Comparison of ENCODE assay signal across 14 cellular contexts in genomic region chr11:2417856-2418705, GRCh38. TPM values are rescaled to one million over a fixed set of nuclear protein-coding genes. Genes with fewer than 3 reads are reported as not detected.
DNase-seq lines count a peak whose midpoint lies in the region; ATAC-seq, FAIRE-seq and TF ChIP-seq lines count a peak whose summit lies in the region.
"Had no signal": no experiment of that assay in that cellular context is flagged by ENCODE, and none has a peak within 500 bp of the region (broad histone marks: within the 10 kb centered on the region; RNA-seq: fewer than 3 reads in every experiment).

No MANE protein-coding gene starts in this region.

- no peak overlapping the region for H3K4me2 ChIP-seq in HepG2 (ENCODE audit: low read depth, low read length)

- H3K9me3 Mint-ChIP-seq in mesothelial cell of epicardium, result no peaks in the 10 kb centered on the region
- H3K9me3 Mint-ChIP-seq: CD4-positive, CD25-positive, alpha-beta regulatory T cell had no signal

- H3K27me3 ChIP-seq in HepG2 (ENCODE audit: control insufficient read depth in 1 of 2, insufficient read depth in 2 of 2, low read length in 2 of 2) (peaks cover 5 to 12% of the 10 kb centered on the region in 2 experiments; a peak in 3 of 5 replicates), right lobe of liver (no peaks in the 10 kb centered on the region)

- H2AFZ ChIP-seq in HepG2 (ENCODE audit: low read length), result no peak overlapping the region

- H4K20me1 ChIP-seq in HepG2 (ENCODE audit: insufficient read depth, low read length), result no peaks in the 10 kb centered on the region

- peaks cover 17% of the 10 kb centered on the region for H3K4me1 ChIP-seq in HepG2 (ENCODE audit: insufficient read depth, low read length)
- H3K4me1 ChIP-seq in right lobe of liver, result no peaks in the 10 kb centered on the region

- TF ChIP-seq CTCF in HepG2 (CRISPR knock-in tag; IDR thresholded peaks at IDR 0.05) (no peak), right lobe of liver (IDR thresholded peaks at IDR 0.05) (no peak), mesothelial cell of epicardium (IDR thresholded peaks at IDR 0.05; ENCODE audit: unreplicated experiment) (no peak)

- H3K27ac Mint-ChIP-seq in T-helper 17 cell (peak overlapping the region; percentile 37), mesothelial cell of epicardium (peak overlapping the region; percentile 64)
- H3K27ac Mint-ChIP-seq: CD4-positive, CD25-positive, alpha-beta regulatory T cell had no signal

- H3K4me3 Mint-ChIP-seq in T-helper 17 cell (no peak overlapping the region), mesothelial cell of epicardium (no peak overlapping the region)
- H3K4me3 Mint-ChIP-seq: CD4-positive, CD25-positive, alpha-beta regulatory T cell had no signal

- H3K36me3 ChIP-seq in HepG2 (replicated peaks in 1 of 2; ENCODE audit: control insufficient read depth in 1 of 2, insufficient read depth in 2 of 2, low read length in 2 of 2) (no peaks in the 10 kb centered on the region), right lobe of liver (no peaks in the 10 kb centered on the region)

- no peaks in the 10 kb centered on the region for H3K9me3 ChIP-seq in HepG2 (ENCODE audit: low read length)
- no peaks in the 10 kb centered on the region for H3K9me3 ChIP-seq in right lobe of liver
- no peaks in the 10 kb centered on the region for H3K9me3 ChIP-seq in T-helper 17 cell (ENCODE audit: control insufficient read depth, low read length, poor library complexity, severe bottlenecking)

- FAIRE-seq in HepG2 (lab: Jason Lieb, UNC), result no peak
- FAIRE-seq: H54 had no signal

- no TSS peak for BruUV-seq in HepG2 (replicated peaks; lab: Mats Ljungman, UMichigan)

- POLR2A ChIA-PET in HepG2 (lab: Yijun Ruan, JAX), result no interaction called here

- H3K27ac ChIP-seq in HepG2 (ENCODE audit: extremely low read length, insufficient read depth, low read length), result no peak overlapping the region
- no peak overlapping the region for H3K27ac ChIP-seq in right lobe of liver

- TF ChIP-seq POLR2A in HepG2 (IDR thresholded peaks at IDR 0.05; ENCODE audit: insufficient read depth in 1 of 2, low read depth in 2 of 2, low read length in 2 of 2) (no peak), right lobe of liver (IDR thresholded peaks at IDR 0.05) (no peak)

- TF ChIP-seq EP300 in HepG2 (IDR thresholded peaks at IDR 0.05; ENCODE audit: low read depth in 2 of 2, low read length in 2 of 2) (no peak), HepG2 (CRISPR knock-in tag; IDR thresholded peaks at IDR 0.05; ENCODE audit: borderline replicate concordance) (no peak)

- ATAC-seq in HepG2 (no peak), right lobe of liver (no peak), T-helper 17 cell (no peak), GM21423 (IDR thresholded peaks at IDR 0.05; ENCODE audit: unreplicated experiment) (no peak)
- ATAC-seq: HCT116 had no signal

- H3K79me2 ChIP-seq in HepG2 (ENCODE audit: insufficient read depth, low read length), result no peaks in the 10 kb centered on the region

- DNase-seq in HepG2 (ENCODE audit: low spot score), result no peak
- DNase-seq in right lobe of liver, result no peak
- DNase-seq in T-helper 17 cell, result no peak
- no peak for DNase-seq in mesothelial cell of epicardium (ENCODE audit: low spot score in 2 of 2, unreplicated experiment in 2 of 2)
- no peak for DNase-seq in stimulated activated CD4-positive, alpha-beta T cell treated with anti-CD3 and anti-CD28 coated beads, Interleukin-4, amount 100 ng/mL, for 4 hours
- DNase-seq: Calu3; CD4-positive, CD25-positive, alpha-beta regulatory T cell; DMS 273 treated with DMSO at 0.1 percent for 48 hours had no signal

- no peaks in the 10 kb centered on the region for H3K36me3 Mint-ChIP-seq in T-helper 17 cell (ENCODE audit: low read depth)
- no peaks in the 10 kb centered on the region for H3K36me3 Mint-ChIP-seq in mesothelial cell of epicardium
- H3K36me3 Mint-ChIP-seq: CD4-positive, CD25-positive, alpha-beta regulatory T cell had no signal

- H3K9ac ChIP-seq in HepG2 (ENCODE audit: insufficient read depth, low read depth, low read length), result no peak overlapping the region

- H3K4me1 Mint-ChIP-seq in T-helper 17 cell (no peaks in the 10 kb centered on the region), mesothelial cell of epicardium (peaks cover 12% of the 10 kb centered on the region)

- in situ Hi-C loops in HepG2 (cut with HindIII; ENCODE audit: extremely low pct_ligation_motif_present, low pct_unique_long_range_greater_than_20kb), result loop anchor here (5.0 kb wide), 2 partner anchors 106 to 216 kb away; no protein-coding TSS in a partner anchor

- CTCF ChIA-PET in HepG2 (lab: Yijun Ruan, JAX; ENCODE audit: low intra/inter-chr PET ratio, low total read pairs), result interaction anchor here (3.6 kb wide), 1 partner anchor 113 kb away, joined by 87 read pairs; no protein-coding TSS in a partner anchor

- H3K27me3 Mint-ChIP-seq in T-helper 17 cell (no peaks in the 10 kb centered on the region), mesothelial cell of epicardium (ENCODE audit: low read depth) (no peaks in the 10 kb centered on the region)

- 36% methylated on average over 4 of the region's 31 CpGs for WGBS in HepG2 (ENCODE audit: low lambda C conversion rate)
- WGBS in right lobe of liver (ENCODE audit: insufficient coverage, low coverage, low lambda C conversion rate, missing lambda C conversion rate), result 80% methylated on average over 4 of the region's 31 CpGs

- TF ChIP-seq RAD21 in HepG2 (CRISPR knock-in tag; IDR thresholded peaks at IDR 0.05), result no peak

- intact Hi-C loops in HepG2 (cut with micrococcal nuclease; ENCODE audit: unreplicated experiment), result no loop called here
- intact Hi-C loops in right lobe of liver (cut with DNase I), result loop anchor here in 1 of 2 donors (5.0 kb wide), 1 partner anchor 111 kb away; no protein-coding TSS in a partner anchor

- no peak overlapping the region for H3K4me3 ChIP-seq in HepG2 (replicated peaks in 1 of 3; ENCODE audit: insufficient read depth in 1 of 3, low read depth in 2 of 3, low read length in 3 of 3)
- no peak overlapping the region for H3K4me3 ChIP-seq in right lobe of liver

RNA-seq across cellular contexts. Expression of gene TSSC4, which starts 17.5 kb away (rescaled TPM):
- total RNA-seq in HepG2 (2016; rRNA removed; fragmentation: Illumina TruSeq; extraction: Trizol) (51.5 and 58.6 TPM in 2 replicates), right lobe of liver (10 to 100 TPM; 17.6 to 27.0 (median 19.5) TPM), T-helper 17 cell (10 to 100 TPM; 47.9 to 60.3 TPM), mesothelial cell of epicardium (79.3 to 84.7 TPM (median 82.2 TPM) in 3 replicates)
- 48.9 and 55.7 TPM in 2 replicates for total RNA-seq in HepG2 (2016; cell fraction: cytosol; rRNA removed; fragmentation: Illumina TruSeq; extraction: Trizol; ENCODE audit: low read depth)
- 51.6 and 61.0 TPM in 2 replicates for total RNA-seq in HepG2 (2016; cell fraction: insoluble cytoplasmic fraction; rRNA removed; fragmentation: Illumina TruSeq; extraction: Trizol)
- total RNA-seq in HepG2 (2016; cell fraction: membrane; rRNA removed; fragmentation: Illumina TruSeq; extraction: Trizol), result 52.4 and 71.0 TPM in 2 replicates
- 29.5 and 34.5 TPM in 2 replicates for total RNA-seq in HepG2 (2016; cell fraction: nucleus; rRNA removed; fragmentation: Illumina TruSeq; extraction: Trizol)
- polyA plus RNA-seq in HepG2 (2011; rRNA removed), result 16.2 and 20.5 TPM in 2 replicates
- polyA plus RNA-seq in HepG2 (2011; cell fraction: cytosol; rRNA removed), result 13.8 and 24.4 TPM in 2 replicates
- polyA plus RNA-seq in HepG2 (2011; cell fraction: nucleus; rRNA removed), result 33.5 and 35.1 TPM in 2 replicates
- polyA plus RNA-seq in HepG2 (2012), result 17.3 and 21.8 TPM in 2 replicates
- 29.9 and 32.8 TPM in 2 replicates for polyA plus RNA-seq in HepG2 (2016; cell fraction: cytosol; fragmentation: Illumina TruSeq; extraction: Trizol; ENCODE audit: low read depth)
- polyA plus RNA-seq in HepG2 (2016; cell fraction: insoluble cytoplasmic fraction; fragmentation: Illumina TruSeq; extraction: Trizol; ENCODE audit: low read depth), result 34.6 and 35.0 TPM in 2 replicates
- 34.0 and 36.0 TPM in 2 replicates for polyA plus RNA-seq in HepG2 (2016; cell fraction: membrane; fragmentation: Illumina TruSeq; extraction: Trizol; ENCODE audit: low read depth)
- 42.1 and 44.0 TPM in 2 replicates for polyA plus RNA-seq in HepG2 (2016; cell fraction: nucleus; fragmentation: Illumina TruSeq; extraction: Trizol; ENCODE audit: insufficient read depth, low read depth)
- polyA minus RNA-seq in HepG2 (2011; rRNA and poly(A)+ RNA removed; ENCODE audit: low replicate concordance), result 19.1 and 32.1 TPM in 2 replicates
- polyA minus RNA-seq in HepG2 (2011; cell fraction: cytosol; rRNA and poly(A)+ RNA removed), result 12.8 and 15.7 TPM in 2 replicates
- polyA minus RNA-seq in HepG2 (2011; cell fraction: nucleus; rRNA and poly(A)+ RNA removed), result 26.6 and 27.8 TPM in 2 replicates

RNA-seq across cellular contexts. Expression of gene TRPM5, which starts 26.2 kb away (rescaled TPM):
- total RNA-seq in HepG2 (2016; rRNA removed; fragmentation: Illumina TruSeq; extraction: Trizol) (not detected in 2 replicates), right lobe of liver (not detected), T-helper 17 cell (under 1 TPM; 0.07 to 0.08 TPM), mesothelial cell of epicardium (6.9 to 7.7 TPM (median 7.2 TPM) in 3 replicates)
- not detected in 2 replicates for total RNA-seq in HepG2 (2016; cell fraction: cytosol; rRNA removed; fragmentation: Illumina TruSeq; extraction: Trizol; ENCODE audit: low read depth)
- not detected in 2 replicates for total RNA-seq in HepG2 (2016; cell fraction: insoluble cytoplasmic fraction; rRNA removed; fragmentation: Illumina TruSeq; extraction: Trizol)
- total RNA-seq in HepG2 (2016; cell fraction: membrane; rRNA removed; fragmentation: Illumina TruSeq; extraction: Trizol), result not detected in 2 replicates
- total RNA-seq in HepG2 (2016; cell fraction: nucleus; rRNA removed; fragmentation: Illumina TruSeq; extraction: Trizol), result not detected in 2 replicates
- 0.05 and 0.12 TPM in 2 replicates for polyA plus RNA-seq in HepG2 (2011; rRNA removed)
- 0.01 and 0.05 TPM in 2 replicates for polyA plus RNA-seq in HepG2 (2011; cell fraction: cytosol; rRNA removed)
- 0.69 and 1.1 TPM in 2 replicates for polyA plus RNA-seq in HepG2 (2011; cell fraction: nucleus; rRNA removed)
- 0.08 and 0.16 TPM in 2 replicates for polyA plus RNA-seq in HepG2 (2012)
- not detected in 2 replicates for polyA plus RNA-seq in HepG2 (2016; cell fraction: cytosol; fragmentation: Illumina TruSeq; extraction: Trizol; ENCODE audit: low read depth)
- not detected in 2 replicates for polyA plus RNA-seq in HepG2 (2016; cell fraction: insoluble cytoplasmic fraction; fragmentation: Illumina TruSeq; extraction: Trizol; ENCODE audit: low read depth)
- polyA plus RNA-seq in HepG2 (2016; cell fraction: membrane; fragmentation: Illumina TruSeq; extraction: Trizol; ENCODE audit: low read depth), result not detected in 2 replicates
- polyA plus RNA-seq in HepG2 (2016; cell fraction: nucleus; fragmentation: Illumina TruSeq; extraction: Trizol; ENCODE audit: insufficient read depth, low read depth), result not detected in 2 replicates
- 0.05 and 0.06 TPM in 2 replicates for polyA minus RNA-seq in HepG2 (2011; rRNA and poly(A)+ RNA removed; ENCODE audit: low replicate concordance)
- polyA minus RNA-seq in HepG2 (2011; cell fraction: cytosol; rRNA and poly(A)+ RNA removed), result not detected in 2 replicates
- 0.13 and 0.25 TPM in 2 replicates for polyA minus RNA-seq in HepG2 (2011; cell fraction: nucleus; rRNA and poly(A)+ RNA removed)
- total RNA-seq: A673, Calu3 had no signal
- polyA plus RNA-seq: BJ; CD4-positive, CD25-positive, alpha-beta regulatory T cell had no signal

RNA-seq across cellular contexts. Expression of gene KCNQ1, which starts 26.7 kb away (rescaled TPM):
- total RNA-seq in HepG2 (2016; rRNA removed; fragmentation: Illumina TruSeq; extraction: Trizol), result 0.02 TPM in 1 of 2 replicates, not detected in the other
- not detected in 2 replicates for total RNA-seq in HepG2 (2016; cell fraction: cytosol; rRNA removed; fragmentation: Illumina TruSeq; extraction: Trizol; ENCODE audit: low read depth)
- total RNA-seq in HepG2 (2016; cell fraction: insoluble cytoplasmic fraction; rRNA removed; fragmentation: Illumina TruSeq; extraction: Trizol), result not detected in 2 replicates
- total RNA-seq in HepG2 (2016; cell fraction: membrane; rRNA removed; fragmentation: Illumina TruSeq; extraction: Trizol), result not detected in 2 replicates
- not detected in 2 replicates for total RNA-seq in HepG2 (2016; cell fraction: nucleus; rRNA removed; fragmentation: Illumina TruSeq; extraction: Trizol)
- 0.08 and 0.13 TPM in 2 replicates for polyA plus RNA-seq in HepG2 (2011; rRNA removed)
- polyA plus RNA-seq in HepG2 (2011; cell fraction: cytosol; rRNA removed), result 0.01 TPM in 1 of 2 replicates, not detected in the other
- polyA plus RNA-seq in HepG2 (2011; cell fraction: nucleus; rRNA removed), result 0.09 TPM in 1 of 2 replicates, not detected in the other
- not detected in 2 replicates for polyA plus RNA-seq in HepG2 (2012)
- polyA plus RNA-seq in HepG2 (2016; cell fraction: cytosol; fragmentation: Illumina TruSeq; extraction: Trizol; ENCODE audit: low read depth), result not detected in 2 replicates
- not detected in 2 replicates for polyA plus RNA-seq in HepG2 (2016; cell fraction: insoluble cytoplasmic fraction; fragmentation: Illumina TruSeq; extraction: Trizol; ENCODE audit: low read depth)
- not detected in 2 replicates for polyA plus RNA-seq in HepG2 (2016; cell fraction: membrane; fragmentation: Illumina TruSeq; extraction: Trizol; ENCODE audit: low read depth)
- not detected in 2 replicates for polyA plus RNA-seq in HepG2 (2016; cell fraction: nucleus; fragmentation: Illumina TruSeq; extraction: Trizol; ENCODE audit: insufficient read depth, low read depth)
- 0.06 and 1.8 TPM in 2 replicates for polyA minus RNA-seq in HepG2 (2011; rRNA and poly(A)+ RNA removed; ENCODE audit: low replicate concordance)
- polyA minus RNA-seq in HepG2 (2011; cell fraction: cytosol; rRNA and poly(A)+ RNA removed), result not detected in 2 replicates
- 0.26 TPM in 1 of 2 replicates, not detected in the other for polyA minus RNA-seq in HepG2 (2011; cell fraction: nucleus; rRNA and poly(A)+ RNA removed)
- 1 to 10 TPM in 4 of 6 experiments, under 1 TPM in 2; 0.61 to 2.4 (median 1.8) TPM for total RNA-seq in right lobe of liver
- total RNA-seq in T-helper 17 cell, result 10 to 100 TPM; 18.6 to 25.5 TPM
- total RNA-seq in mesothelial cell of epicardium, result 6.9 to 8.5 TPM (median 8.4 TPM) in 3 replicates
- total RNA-seq: A673, Daoy had no signal
- polyA plus RNA-seq: BJ had no signal

RNA-seq across cellular contexts. Expression of gene CD81, which starts 41.0 kb away (rescaled TPM):
- total RNA-seq in HepG2 (2016; rRNA removed; fragmentation: Illumina TruSeq; extraction: Trizol) (not detected in 2 replicates), right lobe of liver (100 to 1,000 TPM; 433 to 721 (median 528) TPM), T-helper 17 cell (100 to 1,000 TPM; 153 to 194 TPM), mesothelial cell of epicardium (409 to 415 TPM (median 410 TPM) in 3 replicates)
- total RNA-seq in HepG2 (2016; cell fraction: cytosol; rRNA removed; fragmentation: Illumina TruSeq; extraction: Trizol; ENCODE audit: low read depth), result not detected in 2 replicates
- not detected in 2 replicates for total RNA-seq in HepG2 (2016; cell fraction: insoluble cytoplasmic fraction; rRNA removed; fragmentation: Illumina TruSeq; extraction: Trizol)
- total RNA-seq in HepG2 (2016; cell fraction: membrane; rRNA removed; fragmentation: Illumina TruSeq; extraction: Trizol), result not detected in 2 replicates
- total RNA-seq in HepG2 (2016; cell fraction: nucleus; rRNA removed; fragmentation: Illumina TruSeq; extraction: Trizol), result not detected in 2 replicates
- not detected in 2 replicates for polyA plus RNA-seq in HepG2 (2011; rRNA removed)
- polyA plus RNA-seq in HepG2 (2011; cell fraction: cytosol; rRNA removed), result 0.05 TPM in 2 replicates
- 0.26 TPM in 1 of 2 replicates, not detected in the other for polyA plus RNA-seq in HepG2 (2011; cell fraction: nucleus; rRNA removed)
- not detected in 2 replicates for polyA plus RNA-seq in HepG2 (2012)
- not detected in 2 replicates for polyA plus RNA-seq in HepG2 (2016; cell fraction: cytosol; fragmentation: Illumina TruSeq; extraction: Trizol; ENCODE audit: low read depth)
- not detected in 2 replicates for polyA plus RNA-seq in HepG2 (2016; cell fraction: insoluble cytoplasmic fraction; fragmentation: Illumina TruSeq; extraction: Trizol; ENCODE audit: low read depth)
- not detected in 2 replicates for polyA plus RNA-seq in HepG2 (2016; cell fraction: membrane; fragmentation: Illumina TruSeq; extraction: Trizol; ENCODE audit: low read depth)
- polyA plus RNA-seq in HepG2 (2016; cell fraction: nucleus; fragmentation: Illumina TruSeq; extraction: Trizol; ENCODE audit: insufficient read depth, low read depth), result not detected in 2 replicates
- polyA minus RNA-seq in HepG2 (2011; rRNA and poly(A)+ RNA removed; ENCODE audit: low replicate concordance), result 0.72 and 103 TPM in 2 replicates
- polyA minus RNA-seq in HepG2 (2011; cell fraction: cytosol; rRNA and poly(A)+ RNA removed), result 0.70 TPM in 1 of 2 replicates, not detected in the other
- polyA minus RNA-seq in HepG2 (2011; cell fraction: nucleus; rRNA and poly(A)+ RNA removed), result 0.52 TPM in 1 of 2 replicates, not detected in the other
